8 cellular contexts compared by ENCODE assay signal in the genomic region with DNA sequence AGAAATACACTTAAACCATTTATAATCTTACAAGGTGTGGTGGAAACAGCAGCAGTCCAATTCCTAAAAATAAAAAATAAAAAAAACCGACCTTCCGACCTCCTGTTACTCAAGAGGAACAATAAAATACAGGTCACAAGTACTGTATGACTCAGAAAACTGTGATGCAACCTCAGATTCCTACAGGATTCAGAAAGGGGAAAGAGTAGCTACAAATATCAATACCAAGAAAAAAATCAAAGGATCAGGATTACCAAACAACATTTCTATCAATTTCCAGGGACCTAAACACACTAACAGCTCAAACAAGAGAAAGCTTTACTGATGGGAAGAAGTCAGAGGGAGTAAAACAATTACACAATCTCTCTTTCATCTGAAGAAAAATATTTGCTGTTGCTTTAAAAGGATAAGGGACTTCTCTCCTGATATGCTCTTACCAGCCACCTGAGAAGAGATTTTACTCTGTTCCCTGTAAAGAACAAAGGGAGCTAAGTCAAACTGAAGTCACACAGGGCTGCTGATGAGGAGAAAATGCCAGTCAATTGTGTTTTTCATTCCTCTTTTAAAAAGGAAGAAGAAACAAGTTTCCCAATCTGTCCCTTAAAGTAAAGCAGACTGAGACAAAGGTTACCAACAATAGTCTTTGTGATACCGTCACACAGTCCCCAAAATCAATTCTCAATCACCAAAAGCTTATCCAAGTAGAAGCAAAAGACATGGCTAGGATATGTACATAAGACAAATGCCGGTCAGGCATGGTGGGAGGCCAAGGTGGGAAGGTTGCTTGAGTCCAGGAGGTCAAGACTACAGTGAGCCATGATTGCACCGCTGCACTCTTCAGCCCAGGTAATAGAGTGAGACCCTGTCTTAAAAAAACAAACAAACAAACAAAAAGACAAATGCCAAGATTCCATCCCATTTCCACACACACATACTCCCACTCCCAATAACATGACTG. TPM values are rescaled to one million over a fixed set of nuclear protein-coding genes. Genes with fewer than 3 reads are reported as not detected.
DNase-seq lines count a peak whose midpoint lies in the region; ATAC-seq and TF ChIP-seq lines count a peak whose summit lies in the region.

No MANE protein-coding gene starts in this region.

- peaks cover 2 to 9% of the 10 kb centered on the region in 2 donors for H3K36me3 Mint-ChIP-seq in CD14-positive monocyte

- H3K27me3 Mint-ChIP-seq in CD14-positive monocyte (ENCODE audit: low read depth in 3 of 3) = peaks cover 0 to 2% (median 0%) of the 10 kb centered on the region in 3 donors

- no peaks in the 10 kb centered on the region for H3K27me3 ChIP-seq in KMS-11 (ENCODE audit: insufficient read depth, low read depth)
- H3K27me3 ChIP-seq in breast epithelium = no peaks in the 10 kb centered on the region
- H3K27me3 ChIP-seq in left lung = no peaks in the 10 kb centered on the region
- H3K27me3 ChIP-seq in vagina = no peaks in the 10 kb centered on the region

- H3K4me3 ChIP-seq in KMS-11 (IDR thresholded peaks at IDR 0.05; ENCODE audit: insufficient read depth, low read depth, low read length) = no peak overlapping the region
- H3K4me3 ChIP-seq in breast epithelium = no peak overlapping the region
- H3K4me3 ChIP-seq in left lung = no peak overlapping the region
- no peak overlapping the region for H3K4me3 ChIP-seq in vagina

- H3K4me1 ChIP-seq in KMS-11 (ENCODE audit: low read depth, poor library complexity, severe bottlenecking) (peaks cover 70% of the 10 kb centered on the region), breast epithelium (peaks cover 0 to 14% of the 10 kb centered on the region in 2 donors), left lung (peaks cover 21 to 49% of the 10 kb centered on the region in 2 donors), vagina (peaks cover 38% of the 10 kb centered on the region)

- H3K36me3 ChIP-seq in KMS-11 (ENCODE audit: insufficient read depth) = no peaks in the 10 kb centered on the region; the same call in 1 of the 2 replicates
- H3K36me3 ChIP-seq in breast epithelium = no peaks in the 10 kb centered on the region
- no peaks in the 10 kb centered on the region for H3K36me3 ChIP-seq in left lung
- H3K36me3 ChIP-seq in vagina = no peaks in the 10 kb centered on the region

- no peak for TF ChIP-seq CTCF in CD14-positive monocyte (IDR thresholded peaks at IDR 0.05)
- no peak for TF ChIP-seq CTCF in KMS-11 (conservative IDR thresholded peaks at IDR 0.05; ENCODE audit: low read depth, low read length)
- TF ChIP-seq CTCF in breast epithelium (IDR thresholded peaks at IDR 0.05) = no peak
- TF ChIP-seq CTCF in left lung (IDR thresholded peaks at IDR 0.05) = no peak
- TF ChIP-seq CTCF in vagina (IDR thresholded peaks at IDR 0.05) = no peak

- peak overlapping the region; percentile 66 for H3K4me2 ChIP-seq in KMS-11

- H3K9ac ChIP-seq in KMS-11 = peak overlapping the region; percentile 19; the same call in 1 of the 2 replicates

- H3K27ac Mint-ChIP-seq in CD14-positive monocyte = peak overlapping the region; percentile 38 to 81 (median 72)

- TF ChIP-seq POLR2A in breast epithelium (IDR thresholded peaks at IDR 0.05) (no peak), vagina (IDR thresholded peaks at IDR 0.05) (no peak)

- H2AFZ ChIP-seq in KMS-11 (ENCODE audit: low read depth) = no peak overlapping the region

- peak overlapping the region; percentile 73 for H3K27ac ChIP-seq in KMS-11
- peak overlapping the region; percentile 92 to 96 for H3K27ac ChIP-seq in breast epithelium
- H3K27ac ChIP-seq in left lung = peak overlapping the region; percentile 82 to 85
- peak overlapping the region; percentile 85 for H3K27ac ChIP-seq in vagina

- no peaks in the 10 kb centered on the region for H3K9me3 ChIP-seq in breast epithelium
- no peaks in the 10 kb centered on the region for H3K9me3 ChIP-seq in left lung
- no peaks in the 10 kb centered on the region for H3K9me3 ChIP-seq in vagina

- intact Hi-C loops in CD14-positive monocyte (cut with micrococcal nuclease) = no loop called here
- intact Hi-C loops in breast epithelium (cut with DNase I; ENCODE audit: low total_unique reads) = no loop called here
- intact Hi-C loops in left lung (cut with DNase I) = no loop called here
- intact Hi-C loops in vagina (cut with DNase I) = no loop called here

- peak overlapping the region in 1 of 2 donors; percentile 50 for H3K4me3 Mint-ChIP-seq in CD14-positive monocyte

- peaks cover 93% of the 10 kb centered on the region for H3K79me2 ChIP-seq in KMS-11 (ENCODE audit: insufficient read depth, low read depth)

- no peaks in the 10 kb centered on the region for H3K9me3 Mint-ChIP-seq in CD14-positive monocyte

- DNase-seq in CD14-positive monocyte (ENCODE audit: low spot score) = no peak
- no peak for DNase-seq in breast epithelium (ENCODE audit: low spot score in 2 of 2)
- DNase-seq in left lung = no peak
- DNase-seq in vagina (ENCODE audit: extremely low spot score in 2 of 2) = no peak
- no peak for DNase-seq in cortex of kidney (lab: John Stamatoyannopoulos, UW)
- DNase-seq in effector CD8-positive, alpha-beta T cell (lab: John Stamatoyannopoulos, UW) = no peak

- peak; percentile 78 for ATAC-seq in left lung
- ATAC-seq in GM18873 (IDR thresholded peaks at IDR 0.05; ENCODE audit: low FRiP score, unreplicated experiment) = no peak

- peaks cover 25% of the 10 kb centered on the region for H3K4me1 Mint-ChIP-seq in CD14-positive monocyte

- H4K20me1 ChIP-seq in KMS-11 (ENCODE audit: insufficient read depth) = no peaks in the 10 kb centered on the region; the same call in 1 of the 2 replicates

RNA-seq across cellular contexts. Expression of a gene that starts 39.3 kb away (rescaled TPM):
- 1 to 10 TPM; 2.1 to 3.8 TPM for polyA plus RNA-seq in CD14-positive monocyte
- total RNA-seq in breast epithelium (10 to 100 TPM; 32.5 to 38.9 (median 34.1) TPM), left lung (10 to 100 TPM; 27.2 to 28.2 TPM), vagina (40.0 TPM)
